20 cellular contexts compared by ENCODE assay signal in genomic region chr14:54444003-54444402, GRCh38.
"Had no signal": no experiment of that assay in that cellular context is flagged by ENCODE, and none has a peak within 500 bp of the region (broad histone marks: within the 10 kb centered on the region; RNA-seq: fewer than 3 reads in every experiment).

No MANE protein-coding gene starts in this region.

- H3K36me3 ChIP-seq: brain microvascular endothelial cell, colonic mucosa, heart right ventricle, lower lobe of right lung, transverse colon had no signal

- H3K27me3 ChIP-seq: brain microvascular endothelial cell, colonic mucosa, heart right ventricle, transverse colon had no signal

- H3K9me3 ChIP-seq: colonic mucosa, heart right ventricle, lower lobe of right lung, transverse colon had no signal

- FAIRE-seq: TTC549 had no signal

- DNase-seq: activated CD4-positive, alpha-beta memory T cell treated with anti-CD3 and anti-CD28 coated beads for 36 hours; activated CD4-positive, alpha-beta T cell treated with anti-CD3 and anti-CD28 coated beads for 4 hours; activated naive CD4-positive, alpha-beta T cell; activated naive CD8-positive, alpha-beta T cell treated with anti-CD3 and anti-CD28 coated beads for 36 hours; activated T-cell treated with anti-CD3 and anti-CD28 coated beads for 4 hours; amniotic stem cell; brain microvascular endothelial cell; central memory CD4-positive, alpha-beta T cell; colonic mucosa; erythroblast; heart right ventricle; immature natural killer cell; lower lobe of right lung; occipital lobe; retina; stimulated activated CD4-positive, alpha-beta T cell treated with anti-CD3 and anti-CD28 coated beads, Interleukin-15, amount 100 ng/mL, for 24 hours; stimulated activated CD4-positive, alpha-beta T cell treated with anti-CD3 and anti-CD28 coated beads, Interleukin-2, amount 100 ng/mL, for 48 hours; transverse colon had no signal

- H3K27ac ChIP-seq: brain microvascular endothelial cell, colonic mucosa, heart right ventricle, lower lobe of right lung, transverse colon had no signal

- H3K4me3 ChIP-seq: colonic mucosa, heart right ventricle, lower lobe of right lung, SK-N-MC, transverse colon had no signal
